8 cellular contexts compared by ENCODE assay signal in genomic region chr1:86705633-86705985, GRCh38. TPM values are rescaled to one million over a fixed set of nuclear protein-coding genes. Genes with fewer than 3 reads are reported as not detected.
DNase-seq lines count a peak whose midpoint lies in the region; TF ChIP-seq lines count a peak whose summit lies in the region.

No MANE protein-coding gene starts in this region.

- no peak overlapping the region for H3K4ac ChIP-seq in neuronal stem cell (ENCODE audit: low read length)

- H3K79me2 ChIP-seq in OCI-LY3 (ENCODE audit: low read length): peaks cover 44% of the 10 kb centered on the region

- H3K9me3 Mint-ChIP-seq in endodermal cell: no peaks in the 10 kb centered on the region

- no peak overlapping the region for H4K8ac ChIP-seq in neuronal stem cell (ENCODE audit: low read depth, low read length)

- peaks cover 18% of the 10 kb centered on the region for H3K4me1 ChIP-seq in OCI-LY3 (ENCODE audit: low read length)
- no peaks in the 10 kb centered on the region for H3K4me1 ChIP-seq in endodermal cell (ENCODE audit: control insufficient read depth, insufficient read depth, low read length)
- peaks cover 0 to 3% of the 10 kb centered on the region in 2 donors for H3K4me1 ChIP-seq in neuronal stem cell (ENCODE audit: control insufficient read depth in 2 of 2, insufficient read depth in 1 of 2, low read depth in 1 of 2, low read length in 2 of 2)

- H3K18ac ChIP-seq in neuronal stem cell (ENCODE audit: low read length): no peak overlapping the region

- peaks cover 7% of the 10 kb centered on the region for H3K27me3 Mint-ChIP-seq in endodermal cell (ENCODE audit: insufficient read depth)

- H2BK12ac ChIP-seq in neuronal stem cell (ENCODE audit: low read length): no peak overlapping the region

- DNase-seq in CD1c-positive myeloid dendritic cell (ENCODE audit: extremely low spot score) (peak; percentile 46), endodermal cell (no peak), neuronal stem cell (ENCODE audit: low spot score) (no peak), NAMALWA (ENCODE audit: low spot score) (no peak), NCI-H524 treated with DMSO at 0.1 percent for 48 hours (lab: John Stamatoyannopoulos, UW) (no peak), GM20000 (ENCODE audit: low spot score) (no peak)
- no peak for DNase-seq in stimulated activated CD4-positive, alpha-beta T cell treated with anti-CD3 and anti-CD28 coated beads, Interleukin-2, amount 100 ng/mL, for 24 hours

- H3K36me3 ChIP-seq in OCI-LY3 (replicated peaks; ENCODE audit: low read depth, low read length) (peaks cover 3% of the 10 kb centered on the region), endodermal cell (ENCODE audit: control insufficient read depth, insufficient read depth, low read length) (peaks cover 8% of the 10 kb centered on the region), neuronal stem cell (replicated peaks in 1 of 2; ENCODE audit: control insufficient read depth in 2 of 2, insufficient read depth in 2 of 2, low read length in 2 of 2) (peaks cover 0 to 25% of the 10 kb centered on the region in 2 donors)

- H3K4me2 ChIP-seq in OCI-LY3 (ENCODE audit: low read length) (peak overlapping the region; percentile 90), neuronal stem cell (ENCODE audit: insufficient read depth, low read length, poor library complexity, severe bottlenecking) (peak overlapping the region; percentile 55)

- peak overlapping the region; percentile 93 for H3K4me3 ChIP-seq in OCI-LY3 (ENCODE audit: low read length)
- peak overlapping the region; percentile 98 for H3K4me3 ChIP-seq in endodermal cell (ENCODE audit: low read length)
- peak overlapping the region; percentile 92 to 96 for H3K4me3 ChIP-seq in neuronal stem cell (ENCODE audit: low read length in 2 of 2)

- H4K91ac ChIP-seq in neuronal stem cell (ENCODE audit: low read depth, low read length, poor library complexity): no peak overlapping the region

- peak overlapping the region; percentile 92 for H3K4me3 Mint-ChIP-seq in endodermal cell

- H3K27ac ChIP-seq in OCI-LY3 (ENCODE audit: low read length) (peak overlapping the region; percentile 73), endodermal cell (ENCODE audit: low read depth, low read length) (peak overlapping the region; percentile 88), neuronal stem cell (replicated peaks; ENCODE audit: low read length) (no peak overlapping the region)

- no peak overlapping the region for H3K14ac ChIP-seq in neuronal stem cell (ENCODE audit: low read length)

- peaks cover 8% of the 10 kb centered on the region for H3K36me3 Mint-ChIP-seq in endodermal cell (ENCODE audit: low read depth)

- no peak overlapping the region for H3K23ac ChIP-seq in neuronal stem cell (ENCODE audit: low read depth, low read length, poor library complexity)

- WGBS in endodermal cell (ENCODE audit: insufficient coverage in 1 of 2, insufficient read length in 1 of 2), 2 experiments: 0 to 18% methylated on average over 2 to 4 of the region's 4 CpGs
- WGBS in neuronal stem cell (ENCODE audit: extremely low coverage in 2 of 2, insufficient read length in 2 of 2, insufficient replicate concordance in 1 of 2), 2 donors: no CpG with 5 or more reads among the region's 4 CpGs

- no peak overlapping the region for H2BK15ac ChIP-seq in neuronal stem cell (ENCODE audit: low read length)

- H2BK120ac ChIP-seq in neuronal stem cell (ENCODE audit: low read depth, low read length): no peak overlapping the region

- H3K79me1 ChIP-seq in neuronal stem cell (ENCODE audit: low read depth, low read length): peaks cover 1% of the 10 kb centered on the region

- H2BK5ac ChIP-seq in neuronal stem cell (ENCODE audit: low read length): no peak overlapping the region

- peaks cover 10% of the 10 kb centered on the region for H4K20me1 ChIP-seq in OCI-LY3 (ENCODE audit: insufficient read depth, low read length)

- no peak overlapping the region for H2AK5ac ChIP-seq in neuronal stem cell (ENCODE audit: low read depth, low read length)

- H3K27ac Mint-ChIP-seq in endodermal cell: peak overlapping the region; percentile 89

- peaks cover 24% of the 10 kb centered on the region for H3K4me1 Mint-ChIP-seq in endodermal cell

- H2AFZ ChIP-seq in OCI-LY3 (ENCODE audit: low read depth, low read length) (no peak overlapping the region), neuronal stem cell (ENCODE audit: low read length) (peak overlapping the region; percentile 89)

- TF ChIP-seq CTCF in OCI-LY3 (IDR thresholded peaks at IDR 0.05; ENCODE audit: low read depth, low read length): no peak
- no peak for TF ChIP-seq CTCF in endodermal cell (conservative IDR thresholded peaks at IDR 0.05)
- TF ChIP-seq CTCF in GM20000 (IDR thresholded peaks at IDR 0.05; ENCODE audit: extremely low read depth, missing control alignments): no peak

- H3K27me3 ChIP-seq in OCI-LY3 (ENCODE audit: low read depth, low read length) (no peaks in the 10 kb centered on the region), endodermal cell (ENCODE audit: control insufficient read depth, insufficient read depth, low read length, poor library complexity, severe bottlenecking) (no peaks in the 10 kb centered on the region), neuronal stem cell (ENCODE audit: control insufficient read depth in 3 of 3, insufficient read depth in 3 of 3, low read depth in 1 of 3, low read length in 3 of 3) (no peaks in the 10 kb centered on the region)

- H3K9ac ChIP-seq in OCI-LY3 (ENCODE audit: low read length) (peak overlapping the region; percentile 84), endodermal cell (ENCODE audit: extremely low read depth, low read length, poor library complexity, severe bottlenecking) (peak overlapping the region; percentile 70), neuronal stem cell (ENCODE audit: low read depth, low read length, poor library complexity) (no peak overlapping the region)

- H3K9me3 ChIP-seq in OCI-LY3 (ENCODE audit: insufficient read depth, low read length) (no peaks in the 10 kb centered on the region), endodermal cell (ENCODE audit: control insufficient read depth, low read length) (no peaks in the 10 kb centered on the region), neuronal stem cell (replicated peaks in 1 of 2; ENCODE audit: control insufficient read depth in 2 of 2, insufficient read depth in 1 of 2, low read depth in 1 of 2, low read length in 2 of 2) (no peaks in the 10 kb centered on the region)

RNA-seq across cellular contexts. Expression of gene SH3GLB1, which starts 1.2 kb away (rescaled TPM):
- 10 to 100 TPM; 52.5 to 64.8 TPM for total RNA-seq in endodermal cell
- polyA plus RNA-seq in endodermal cell (2013, experiment 1 of 2): 36.0 TPM
- 37.3 TPM for polyA plus RNA-seq in endodermal cell (2013, experiment 2 of 2)
- polyA plus RNA-seq in neuronal stem cell (2013, experiment 1 of 2): 23.0 TPM
- polyA plus RNA-seq in neuronal stem cell (2013, experiment 2 of 2): 23.7 TPM
